Comparison of ENCODE assay signal across 1 cellular context in the genomic region with DNA sequence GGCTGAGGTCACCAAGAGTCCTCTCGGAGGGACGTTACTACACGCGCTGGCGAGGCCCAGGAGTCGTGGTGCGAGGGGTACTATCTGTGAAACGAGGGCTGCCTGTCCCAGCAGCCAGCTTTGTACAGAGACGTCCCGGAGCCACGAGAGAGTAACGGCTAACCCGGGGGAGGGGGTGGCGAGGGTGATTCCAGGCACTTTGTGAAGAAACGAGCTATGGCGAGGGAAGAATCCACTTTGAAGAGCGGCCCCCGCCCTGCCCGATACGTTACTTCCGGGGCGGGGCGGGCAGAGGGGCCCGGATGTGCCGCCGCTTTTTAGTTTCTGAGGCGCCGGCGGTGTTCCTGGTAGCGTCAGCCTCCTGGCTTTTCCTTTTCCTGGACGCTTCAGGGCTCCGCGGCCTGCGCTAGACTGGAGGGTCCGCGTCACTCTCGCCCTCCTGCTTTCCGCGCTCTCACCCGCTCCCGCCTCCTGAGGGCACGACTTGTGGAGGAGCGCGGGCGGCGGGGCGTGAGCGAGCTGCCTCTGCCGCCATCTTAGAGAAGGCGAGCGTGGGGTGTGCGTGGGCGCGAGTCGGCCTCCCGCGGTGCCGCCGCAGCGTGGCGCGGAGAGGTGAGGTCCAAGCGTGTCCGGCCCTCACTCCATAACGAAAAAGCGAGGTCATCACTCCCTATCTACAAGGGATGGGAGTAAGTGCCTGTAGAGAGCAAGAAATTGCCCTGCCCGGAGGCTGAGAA.
TF ChIP-seq lines count a peak whose summit lies in the region.

No MANE protein-coding gene starts in this region.

TF ChIP-seq in HepG2, 621 proteins besides CTCF, POLR2A, EP300 and RAD21 (continued from another document and continues in another):
- TF ChIP-seq, protein P1, sequence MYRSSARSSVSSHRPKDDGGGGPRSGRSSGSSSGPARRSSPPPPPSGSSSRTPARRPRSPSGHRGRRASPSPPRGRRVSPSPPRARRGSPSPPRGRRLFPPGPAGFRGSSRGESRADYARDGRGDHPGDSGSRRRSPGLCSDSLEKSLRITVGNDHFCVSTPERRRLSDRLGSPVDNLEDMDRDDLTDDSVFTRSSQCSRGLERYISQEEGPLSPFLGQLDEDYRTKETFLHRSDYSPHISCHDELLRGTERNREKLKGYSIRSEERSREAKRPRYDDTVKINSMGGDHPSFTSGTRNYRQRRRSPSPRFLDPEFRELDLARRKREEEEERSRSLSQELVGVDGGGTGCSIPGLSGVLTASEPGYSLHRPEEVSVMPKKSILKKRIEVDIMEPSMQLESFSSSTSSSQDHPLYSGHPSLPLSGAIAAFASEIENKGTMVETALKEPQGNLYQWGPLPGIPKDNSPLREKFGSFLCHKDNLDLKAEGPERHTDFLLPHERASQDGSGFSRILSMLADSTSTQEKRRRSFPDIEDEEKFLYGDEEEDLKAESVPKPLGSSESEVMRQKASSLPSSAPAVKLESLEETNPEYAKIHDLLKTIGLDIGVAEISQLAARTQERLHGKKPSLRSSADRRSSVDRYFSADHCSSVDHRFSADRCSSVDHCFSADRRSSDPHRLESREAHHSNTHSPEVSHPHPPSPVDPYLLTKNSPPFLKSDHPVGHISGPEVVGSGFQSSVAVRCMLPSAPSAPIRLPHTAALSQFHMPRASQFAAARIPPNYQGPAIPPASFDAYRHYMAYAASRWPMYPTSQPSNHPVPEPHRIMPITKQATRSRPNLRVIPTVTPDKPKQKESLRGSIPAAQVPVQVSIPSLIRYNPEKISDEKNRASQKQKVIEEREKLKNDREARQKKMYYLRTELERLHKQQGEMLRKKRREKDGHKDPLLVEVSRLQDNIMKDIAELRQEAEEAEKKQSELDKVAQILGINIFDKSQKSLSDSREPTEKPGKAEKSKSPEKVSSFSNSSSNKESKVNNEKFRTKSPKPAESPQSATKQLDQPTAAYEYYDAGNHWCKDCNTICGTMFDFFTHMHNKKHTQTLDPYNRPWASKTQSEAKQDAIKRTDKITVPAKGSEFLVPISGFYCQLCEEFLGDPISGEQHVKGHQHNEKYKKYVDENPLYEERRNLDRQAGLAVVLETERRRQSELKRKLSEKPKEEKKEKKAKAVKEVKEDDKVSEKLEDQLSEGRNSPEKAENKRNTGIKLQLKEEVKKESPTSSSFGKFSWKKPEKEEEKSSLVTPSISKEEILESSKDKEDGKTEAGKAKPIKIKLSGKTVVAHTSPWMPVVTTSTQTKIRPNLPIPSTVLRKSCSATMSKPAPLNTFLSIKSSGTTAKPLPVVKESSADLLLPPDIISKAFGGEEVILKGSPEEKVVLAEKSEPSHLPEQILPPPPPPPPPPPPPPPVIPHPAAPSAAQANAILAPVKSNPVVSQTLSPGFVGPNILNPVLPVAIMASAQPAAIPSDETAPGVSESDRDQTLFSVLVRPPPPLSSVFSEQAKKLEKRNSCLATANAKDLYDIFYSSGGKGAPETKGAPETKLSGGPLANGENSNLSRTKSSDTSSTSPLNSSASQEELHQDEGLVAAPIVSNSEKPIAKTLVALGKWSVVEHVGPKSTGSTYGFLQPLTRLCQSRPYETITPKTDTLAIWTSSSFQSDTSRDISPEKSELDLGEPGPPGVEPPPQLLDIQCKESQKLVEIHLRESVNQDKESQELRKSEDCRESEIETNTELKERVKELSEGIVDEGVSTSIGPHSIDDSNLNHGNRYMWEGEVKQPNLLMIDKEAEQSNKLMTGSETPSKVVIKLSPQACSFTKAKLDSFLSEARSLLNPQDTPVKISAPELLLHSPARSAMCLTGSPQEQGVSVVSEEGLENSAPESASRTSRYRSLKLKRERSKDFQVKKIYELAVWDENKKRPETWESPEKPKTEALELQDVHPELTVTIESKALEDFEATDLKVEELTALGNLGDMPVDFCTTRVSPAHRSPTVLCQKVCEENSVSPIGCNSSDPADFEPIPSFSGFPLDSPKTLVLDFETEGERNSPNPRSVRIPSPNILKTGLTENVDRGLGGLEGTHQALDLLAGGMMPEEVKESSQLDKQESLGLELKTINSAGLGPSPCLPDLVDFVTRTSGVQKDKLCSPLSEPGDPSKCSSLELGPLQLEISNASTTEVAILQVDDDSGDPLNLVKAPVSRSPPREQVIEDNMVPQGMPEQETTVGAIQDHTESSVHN (CRISPR knock-in tag; IDR thresholded peaks at IDR 0.05): no peak
- TF ChIP-seq ZNF703 (CRISPR knock-in tag; IDR thresholded peaks at IDR 0.05; ENCODE audit: borderline replicate concordance): no peak
- no peak; the same call in 1 of the 2 replicates for TF ChIP-seq ZNF577 (CRISPR knock-in tag; IDR thresholded peaks at IDR 0.05; ENCODE audit: borderline replicate concordance, low read depth)
- TF ChIP-seq HMGA1 (CRISPR knock-in tag; conservative IDR thresholded peaks at IDR 0.05): no peak
- TF ChIP-seq SRSF4 (IDR thresholded peaks at IDR 0.05; ENCODE audit: low read depth, low read length, poor library complexity, severe bottlenecking): no peak
- no peak for TF ChIP-seq SMAD9 (CRISPR knock-in tag; IDR thresholded peaks at IDR 0.05)
- TF ChIP-seq SALL2 (CRISPR knock-in tag; IDR thresholded peaks at IDR 0.05): peak; percentile 51; the same call in 1 of the 2 replicates
- TF ChIP-seq CENPT (CRISPR knock-in tag; IDR thresholded peaks at IDR 0.05; ENCODE audit: low read depth): peak; percentile 92; the same call in 1 of the 2 replicates
- no peak for TF ChIP-seq STAT5B (CRISPR knock-in tag; IDR thresholded peaks at IDR 0.05)
- TF ChIP-seq RORA (CRISPR knock-in tag; IDR thresholded peaks at IDR 0.05): no peak
- peak; percentile 76 for TF ChIP-seq IRX3 (CRISPR knock-in tag; IDR thresholded peaks at IDR 0.05; ENCODE audit: borderline replicate concordance, low read depth)
- peak; percentile 60; the same call in 1 of the 2 replicates for TF ChIP-seq ZBTB3 (CRISPR knock-in tag; IDR thresholded peaks at IDR 0.05; ENCODE audit: borderline replicate concordance, low read depth)
- peak; percentile 58; the same call in 1 of the 2 replicates for TF ChIP-seq ZNF761 (CRISPR knock-in tag; conservative IDR thresholded peaks at IDR 0.05)
- no peak; the same call in 1 of the 2 replicates for TF ChIP-seq BRCA1 (CRISPR knock-in tag; IDR thresholded peaks at IDR 0.05)
- TF ChIP-seq, protein P2, sequence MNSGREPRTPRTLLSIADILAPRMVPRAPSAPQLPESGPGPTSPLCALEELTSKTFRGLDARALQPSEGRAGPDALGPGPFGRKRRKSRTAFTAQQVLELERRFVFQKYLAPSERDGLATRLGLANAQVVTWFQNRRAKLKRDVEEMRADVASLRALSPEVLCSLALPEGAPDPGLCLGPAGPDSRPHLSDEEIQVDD (CRISPR knock-in tag; IDR thresholded peaks at IDR 0.05; ENCODE audit: borderline replicate concordance): peak; percentile 62; the same call in 1 of the 2 replicates
- TF ChIP-seq, protein P3, sequence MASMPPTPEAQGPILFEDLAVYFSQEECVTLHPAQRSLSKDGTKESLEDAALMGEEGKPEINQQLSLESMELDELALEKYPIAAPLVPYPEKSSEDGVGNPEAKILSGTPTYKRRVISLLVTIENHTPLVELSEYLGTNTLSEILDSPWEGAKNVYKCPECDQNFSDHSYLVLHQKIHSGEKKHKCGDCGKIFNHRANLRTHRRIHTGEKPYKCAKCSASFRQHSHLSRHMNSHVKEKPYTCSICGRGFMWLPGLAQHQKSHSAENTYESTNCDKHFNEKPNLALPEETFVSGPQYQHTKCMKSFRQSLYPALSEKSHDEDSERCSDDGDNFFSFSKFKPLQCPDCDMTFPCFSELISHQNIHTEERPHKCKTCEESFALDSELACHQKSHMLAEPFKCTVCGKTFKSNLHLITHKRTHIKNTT (CRISPR knock-in tag; IDR thresholded peaks at IDR 0.05): no peak
- TF ChIP-seq, protein P4, sequence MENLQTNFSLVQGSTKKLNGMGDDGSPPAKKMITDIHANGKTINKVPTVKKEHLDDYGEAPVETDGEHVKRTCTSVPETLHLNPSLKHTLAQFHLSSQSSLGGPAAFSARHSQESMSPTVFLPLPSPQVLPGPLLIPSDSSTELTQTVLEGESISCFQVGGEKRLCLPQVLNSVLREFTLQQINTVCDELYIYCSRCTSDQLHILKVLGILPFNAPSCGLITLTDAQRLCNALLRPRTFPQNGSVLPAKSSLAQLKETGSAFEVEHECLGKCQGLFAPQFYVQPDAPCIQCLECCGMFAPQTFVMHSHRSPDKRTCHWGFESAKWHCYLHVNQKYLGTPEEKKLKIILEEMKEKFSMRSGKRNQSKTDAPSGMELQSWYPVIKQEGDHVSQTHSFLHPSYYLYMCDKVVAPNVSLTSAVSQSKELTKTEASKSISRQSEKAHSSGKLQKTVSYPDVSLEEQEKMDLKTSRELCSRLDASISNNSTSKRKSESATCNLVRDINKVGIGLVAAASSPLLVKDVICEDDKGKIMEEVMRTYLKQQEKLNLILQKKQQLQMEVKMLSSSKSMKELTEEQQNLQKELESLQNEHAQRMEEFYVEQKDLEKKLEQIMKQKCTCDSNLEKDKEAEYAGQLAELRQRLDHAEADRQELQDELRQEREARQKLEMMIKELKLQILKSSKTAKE (CRISPR knock-in tag; IDR thresholded peaks at IDR 0.05; ENCODE audit: borderline replicate concordance): no peak
- no peak for TF ChIP-seq ZNF383 (CRISPR knock-in tag; IDR thresholded peaks at IDR 0.05; ENCODE audit: borderline replicate concordance)
- no peak for TF ChIP-seq MZF1 (CRISPR knock-in tag; IDR thresholded peaks at IDR 0.05; ENCODE audit: borderline replicate concordance)
- TF ChIP-seq ZMAT3 (CRISPR knock-in tag; conservative IDR thresholded peaks at IDR 0.05): peak; percentile 79; the same call in 1 of the 2 replicates
- peak; percentile 47; the same call in 1 of the 2 replicates for TF ChIP-seq YEATS2 (CRISPR knock-in tag; IDR thresholded peaks at IDR 0.05; ENCODE audit: borderline replicate concordance)
- TF ChIP-seq ETV5 (CRISPR knock-in tag; IDR thresholded peaks at IDR 0.05; ENCODE audit: borderline replicate concordance): peak; percentile 76
- no peak for TF ChIP-seq NFRKB (IDR thresholded peaks at IDR 0.05)
- peak; percentile 77 for TF ChIP-seq ELF4 (CRISPR knock-in tag; IDR thresholded peaks at IDR 0.05; ENCODE audit: borderline replicate concordance)
- TF ChIP-seq ZNF451 (CRISPR knock-in tag; IDR thresholded peaks at IDR 0.05): peak; percentile 59; the same call in 1 of the 2 replicates
- TF ChIP-seq, protein P5, sequence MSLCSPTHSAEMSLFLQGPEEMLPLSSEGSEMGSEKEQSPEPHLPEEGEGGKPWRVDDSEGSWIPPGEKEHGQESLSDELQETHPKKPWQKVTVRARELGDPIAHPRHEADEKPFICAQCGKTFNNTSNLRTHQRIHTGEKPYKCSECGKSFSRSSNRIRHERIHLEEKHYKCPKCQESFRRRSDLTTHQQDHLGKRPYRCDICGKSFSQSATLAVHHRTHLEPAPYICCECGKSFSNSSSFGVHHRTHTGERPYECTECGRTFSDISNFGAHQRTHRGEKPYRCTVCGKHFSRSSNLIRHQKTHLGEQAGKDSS (CRISPR knock-in tag; IDR thresholded peaks at IDR 0.05; ENCODE audit: borderline replicate concordance, low read depth): no peak; the same call in 1 of the 2 replicates
- TF ChIP-seq ELF1 (CRISPR knock-in tag; IDR thresholded peaks at IDR 0.05): peak; percentile 81
- TF ChIP-seq, protein P6, sequence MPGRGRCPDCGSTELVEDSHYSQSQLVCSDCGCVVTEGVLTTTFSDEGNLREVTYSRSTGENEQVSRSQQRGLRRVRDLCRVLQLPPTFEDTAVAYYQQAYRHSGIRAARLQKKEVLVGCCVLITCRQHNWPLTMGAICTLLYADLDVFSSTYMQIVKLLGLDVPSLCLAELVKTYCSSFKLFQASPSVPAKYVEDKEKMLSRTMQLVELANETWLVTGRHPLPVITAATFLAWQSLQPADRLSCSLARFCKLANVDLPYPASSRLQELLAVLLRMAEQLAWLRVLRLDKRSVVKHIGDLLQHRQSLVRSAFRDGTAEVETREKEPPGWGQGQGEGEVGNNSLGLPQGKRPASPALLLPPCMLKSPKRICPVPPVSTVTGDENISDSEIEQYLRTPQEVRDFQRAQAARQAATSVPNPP (CRISPR knock-in tag; IDR thresholded peaks at IDR 0.05): peak; percentile 63; the same call in 1 of the 2 replicates
- no peak for TF ChIP-seq SMARCE1 (IDR thresholded peaks at IDR 0.05; ENCODE audit: borderline replicate concordance)
- TF ChIP-seq, protein P7, sequence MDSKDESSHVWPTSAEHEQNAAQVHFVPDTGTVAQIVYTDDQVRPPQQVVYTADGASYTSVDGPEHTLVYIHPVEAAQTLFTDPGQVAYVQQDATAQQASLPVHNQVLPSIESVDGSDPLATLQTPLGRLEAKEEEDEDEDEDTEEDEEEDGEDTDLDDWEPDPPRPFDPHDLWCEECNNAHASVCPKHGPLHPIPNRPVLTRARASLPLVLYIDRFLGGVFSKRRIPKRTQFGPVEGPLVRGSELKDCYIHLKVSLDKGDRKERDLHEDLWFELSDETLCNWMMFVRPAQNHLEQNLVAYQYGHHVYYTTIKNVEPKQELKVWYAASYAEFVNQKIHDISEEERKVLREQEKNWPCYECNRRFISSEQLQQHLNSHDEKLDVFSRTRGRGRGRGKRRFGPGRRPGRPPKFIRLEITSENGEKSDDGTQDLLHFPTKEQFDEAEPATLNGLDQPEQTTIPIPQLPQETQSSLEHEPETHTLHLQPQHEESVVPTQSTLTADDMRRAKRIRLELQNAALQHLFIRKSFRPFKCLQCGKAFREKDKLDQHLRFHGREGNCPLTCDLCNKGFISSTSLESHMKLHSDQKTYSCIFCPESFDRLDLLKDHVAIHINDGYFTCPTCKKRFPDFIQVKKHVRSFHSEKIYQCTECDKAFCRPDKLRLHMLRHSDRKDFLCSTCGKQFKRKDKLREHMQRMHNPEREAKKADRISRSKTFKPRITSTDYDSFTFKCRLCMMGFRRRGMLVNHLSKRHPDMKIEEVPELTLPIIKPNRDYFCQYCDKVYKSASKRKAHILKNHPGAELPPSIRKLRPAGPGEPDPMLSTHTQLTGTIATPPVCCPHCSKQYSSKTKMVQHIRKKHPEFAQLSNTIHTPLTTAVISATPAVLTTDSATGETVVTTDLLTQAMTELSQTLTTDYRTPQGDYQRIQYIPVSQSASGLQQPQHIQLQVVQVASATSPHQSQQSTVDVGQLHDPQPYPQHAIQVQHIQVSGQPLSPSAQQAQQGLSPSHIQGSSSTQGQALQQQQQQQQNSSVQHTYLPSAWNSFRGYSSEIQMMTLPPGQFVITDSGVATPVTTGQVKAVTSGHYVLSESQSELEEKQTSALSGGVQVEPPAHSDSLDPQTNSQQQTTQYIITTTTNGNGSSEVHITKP (CRISPR knock-in tag; IDR thresholded peaks at IDR 0.05; ENCODE audit: low read depth): peak; percentile 73
- TF ChIP-seq, protein P8, sequence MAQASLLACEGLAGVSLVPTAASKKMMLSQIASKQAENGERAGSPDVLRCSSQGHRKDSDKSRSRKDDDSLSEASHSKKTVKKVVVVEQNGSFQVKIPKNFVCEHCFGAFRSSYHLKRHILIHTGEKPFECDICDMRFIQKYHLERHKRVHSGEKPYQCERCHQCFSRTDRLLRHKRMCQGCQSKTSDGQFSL (CRISPR knock-in tag; IDR thresholded peaks at IDR 0.05): peak; percentile 61
- TF ChIP-seq MAFK (conservative IDR thresholded peaks at IDR 0.05 in 1 of 2, IDR thresholded peaks at IDR 0.05 in 1 of 2; ENCODE audit: low read length in 2 of 2): no peak
- peak; percentile 63; the same call in 1 of the 2 replicates for TF ChIP-seq ZNF619 (CRISPR knock-in tag; IDR thresholded peaks at IDR 0.05)
- TF ChIP-seq ZNF839 (CRISPR knock-in tag; IDR thresholded peaks at IDR 0.05; ENCODE audit: borderline replicate concordance): no peak
- TF ChIP-seq NBN (conservative IDR thresholded peaks at IDR 0.05): no peak
- TF ChIP-seq SRSF1 (optimal IDR thresholded peaks at IDR 0.05; ENCODE audit: low read depth, low read length): peak; percentile 86
- TF ChIP-seq ZNF629 (CRISPR knock-in tag; conservative IDR thresholded peaks at IDR 0.05): peak; percentile 33; the same call in 1 of the 2 replicates
- no peak for TF ChIP-seq ZNF446 (CRISPR knock-in tag; IDR thresholded peaks at IDR 0.05)
- TF ChIP-seq SKI (IDR thresholded peaks at IDR 0.05; ENCODE audit: partially characterized antibody): no peak
- peak; percentile 60 for TF ChIP-seq HDAC1 (CRISPR knock-in tag; IDR thresholded peaks at IDR 0.05)
- TF ChIP-seq PPARG (CRISPR knock-in tag; conservative IDR thresholded peaks at IDR 0.05): no peak; the same call in 1 of the 2 replicates
- no peak for TF ChIP-seq JUND (CRISPR knock-in tag; IDR thresholded peaks at IDR 0.05)
- no peak for TF ChIP-seq ZFP37 (CRISPR knock-in tag; IDR thresholded peaks at IDR 0.05; ENCODE audit: borderline replicate concordance)
